In the genomic region with DNA sequence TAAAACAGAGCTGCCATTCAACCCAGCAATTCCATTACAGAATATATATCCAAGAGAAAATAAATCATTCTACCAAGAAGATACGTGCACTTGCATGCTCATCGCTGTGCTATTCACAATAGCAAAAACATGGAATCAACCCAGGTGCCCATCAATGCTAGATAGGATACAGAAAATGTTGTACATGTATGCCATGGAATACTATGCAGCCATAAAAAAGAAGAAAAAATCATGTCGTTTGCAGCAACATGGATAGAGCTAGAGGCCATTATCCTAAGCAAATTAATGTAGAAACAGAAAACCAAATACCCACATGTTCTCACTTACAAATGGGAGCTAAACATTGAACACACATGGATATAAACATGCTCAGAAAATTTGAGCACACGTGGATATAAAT, we compare ENCODE assay signal across 7 cellular contexts.
"Had no signal": no experiment of that assay in that cellular context is flagged by ENCODE, and none has a peak within 500 bp of the region (broad histone marks: within the 10 kb centered on the region; RNA-seq: fewer than 3 reads in every experiment).

No MANE protein-coding gene starts in this region.

- H3K4me2 ChIP-seq: KMS-11 had no signal

- H3K9ac ChIP-seq: KMS-11 had no signal

- DNase-seq: IMR-90, Karpas-422, KBM-7, KG1 had no signal

- H3K27ac ChIP-seq: HL-60, KMS-11 had no signal

- FAIRE-seq: HTR-8/SVneo had no signal
